In genomic region chr4:2767046-2767704, GRCh38 we compare ENCODE assay signal across 21 cellular contexts. TPM values are rescaled to one million over a fixed set of nuclear protein-coding genes. Genes with fewer than 3 reads are reported as not detected.
A peak's percentile ranks its signal among the peaks of the same experiment; 100 is the strongest.
DNase-seq lines count a peak whose midpoint lies in the region; ATAC-seq, FAIRE-seq and TF ChIP-seq lines count a peak whose summit lies in the region.
"Had no signal": no experiment of that assay in that cellular context is flagged by ENCODE, and none has a peak within 500 bp of the region (broad histone marks: within the 10 kb centered on the region; RNA-seq: fewer than 3 reads in every experiment).

No MANE protein-coding gene starts in this region.

- 75% methylated on average over 4 of the region's 5 CpGs for WGBS in GM12878 (ENCODE audit: insufficient coverage, insufficient replicate concordance, low lambda C conversion rate, missing lambda C conversion rate)
- whole genome bisulfite sequencing in transverse colon (ENCODE audit: low coverage in 1 of 2), 2 donors, result 90% methylated on average over 5 of the region's 5 CpGs; no CpG with 5 or more reads in 1 of the 2 donors

- H3K4me3 ChIP-seq in cardiac muscle cell (no peak overlapping the region), GM12878 (no peak overlapping the region), lower lobe of right lung (no peak overlapping the region), transverse colon (no peak overlapping the region)
- H3K4me3 ChIP-seq: SJCRH30 had no signal

- CTCF ChIA-PET in GM12878 (lab: Yijun Ruan, JAX), result interaction anchor here (1.1 kb wide), 1 partner anchor 86 kb away, joined by 4 read pairs; no protein-coding TSS in a partner anchor

- no peaks in the 10 kb centered on the region for H3K36me3 ChIP-seq in cardiac muscle cell
- H3K36me3 ChIP-seq in GM12878 (ENCODE audit: control insufficient read depth in 2 of 2, insufficient read depth in 2 of 2, low read length in 1 of 2), result no peaks in the 10 kb centered on the region
- no peaks in the 10 kb centered on the region for H3K36me3 ChIP-seq in lower lobe of right lung
- H3K36me3 ChIP-seq in transverse colon, result no peaks in the 10 kb centered on the region
- H3K36me3 ChIP-seq: SJCRH30 had no signal

- RAD21 ChIA-PET in GM12878 (lab: Charles Lee; ENCODE audit: unreplicated experiment), result interaction anchor here (1.9 kb wide), 1 partner anchor 19 kb away, joined by 7 read pairs; no protein-coding TSS in a partner anchor

- TF ChIP-seq CTCF in cardiac muscle cell (IDR thresholded peaks at IDR 0.05; ENCODE audit: low read depth, low read length) (no peak), GM12878 (IDR thresholded peaks at IDR 0.05 in 2 of 3, conservative IDR thresholded peaks at IDR 0.05 in 1 of 3; ENCODE audit: control insufficient read depth in 2 of 3, extremely low read depth in 1 of 3, insufficient read depth in 1 of 3, low read depth in 3 of 3, low read length in 3 of 3) (no peak), lower lobe of right lung (IDR thresholded peaks at IDR 0.05) (no peak), transverse colon (IDR thresholded peaks at IDR 0.05) (no peak)

- H3K4me1 ChIP-seq in cardiac muscle cell (ENCODE audit: low read depth) (peaks cover 20% of the 10 kb centered on the region), GM12878 (ENCODE audit: control insufficient read depth, insufficient read depth, low read length) (peaks cover 22% of the 10 kb centered on the region), lower lobe of right lung (peaks cover 22% of the 10 kb centered on the region), transverse colon (peaks cover 0 to 19% (median 6%) of the 10 kb centered on the region in 4 donors)
- H3K4me1 ChIP-seq: SJCRH30 had no signal

- no TSS peak for BruUV-seq in GM12878 (replicated peaks; lab: Mats Ljungman, UMichigan)

- H3K27ac ChIP-seq in cardiac muscle cell (peak overlapping the region; percentile 57), GM12878 (ENCODE audit: control insufficient read depth, insufficient read depth) (no peak overlapping the region), lower lobe of right lung (no peak overlapping the region), transverse colon (no peak overlapping the region)
- H3K27ac ChIP-seq: SJCRH30 had no signal

- DNase-seq in cardiac muscle cell (ENCODE audit: low read depth in 1 of 2, low spot score in 1 of 2), result no peak
- no peak for DNase-seq in left ventricle myocardium superior
- no peak for DNase-seq in GM12878 (ENCODE audit: low read depth, low spot score)
- DNase-seq in lower lobe of right lung, result peak; percentile 19
- DNase-seq in transverse colon, result peak; percentile 5
- DNase-seq in 8988T, result no peak
- DNase-seq in EL, result no peak
- DNase-seq: CD4-positive, CD25-positive, alpha-beta regulatory T cell; DMS 273 treated with DMSO at 0.1 percent for 48 hours; DMS79 treated with DMSO at 0.1 percent for 48 hours; GOT3; HCEC 1CT; Kasumi-1; NCI-H1694; NCI-H2081 treated with DMSO at 0.1 percent for 48 hours; NCI-H2171 treated with DMSO at 0.1 percent for 48 hours; NCI-H524 treated with DMSO at 0.1 percent for 48 hours; OCI-M1; SJCRH30 had no signal

- intact Hi-C loops in left ventricle myocardium superior (cut with micrococcal nuclease), result loop anchor here (10.0 kb wide), 1 partner anchor 48 kb away; no protein-coding TSS in a partner anchor
- intact Hi-C loops in GM12878 (cut with micrococcal nuclease; ENCODE audit: unreplicated experiment), result loop anchor here (10.0 kb wide), 1 partner anchor 278 kb away; no protein-coding TSS in a partner anchor
- intact Hi-C loops in lower lobe of right lung (cut with DNase I), result no loop called here
- intact Hi-C loops in transverse colon (cut with DNase I; ENCODE audit: low total_unique reads), result loop anchor here (10.0 kb wide), 2 partner anchors 108 to 278 kb away; no protein-coding TSS in a partner anchor

- H3K27me3 ChIP-seq in cardiac muscle cell (no peaks in the 10 kb centered on the region), GM12878 (replicated peaks in 1 of 2; ENCODE audit: control insufficient read depth in 2 of 2, insufficient read depth in 2 of 2, low read length in 1 of 2) (no peaks in the 10 kb centered on the region), lower lobe of right lung (ENCODE audit: low read depth) (no peaks in the 10 kb centered on the region), transverse colon (no peaks in the 10 kb centered on the region)
- H3K27me3 ChIP-seq: SJCRH30 had no signal

- FAIRE-seq in GM12878 (lab: Jason Lieb, UNC), result no peak
- FAIRE-seq: GM12891, RCC 7860 had no signal

- no peak for TF ChIP-seq POLR2A in GM12878 (IDR thresholded peaks at IDR 0.05; ENCODE audit: low read depth, low read length)
- TF ChIP-seq POLR2A in transverse colon (IDR thresholded peaks at IDR 0.05), result no peak

- SMC1A ChIA-PET in GM12878 (lab: Charles Lee; ENCODE audit: uncharacterized antibody, unreplicated experiment), result interaction anchor here (1.0 to 1.7 kb wide), 2 partner anchors 143 to 187 kb away, joined by 4 read pairs; no protein-coding TSS in a partner anchor

- no peak overlapping the region for H2AFZ ChIP-seq in GM12878 (ENCODE audit: control insufficient read depth, low read depth, low read length)

- no peak for TF ChIP-seq RAD21 in GM12878 (IDR thresholded peaks at IDR 0.05; ENCODE audit: insufficient read depth, low read depth, low read length)

- H3K9ac ChIP-seq in GM12878 (ENCODE audit: control insufficient read depth, insufficient read depth, low read length), result no peak overlapping the region

- no peak for ATAC-seq in left ventricle myocardium superior
- no peak for ATAC-seq in GM12878
- no peak for ATAC-seq in lower lobe of right lung

- no peaks in the 10 kb centered on the region for H4K20me1 ChIP-seq in GM12878 (ENCODE audit: control insufficient read depth, insufficient read depth)

- H3K9me3 ChIP-seq in cardiac muscle cell (ENCODE audit: low read depth) (no peaks in the 10 kb centered on the region), GM12878 (replicated peaks; ENCODE audit: control insufficient read depth, insufficient read depth, low read length) (no peaks in the 10 kb centered on the region), lower lobe of right lung (no peaks in the 10 kb centered on the region), transverse colon (no peaks in the 10 kb centered on the region)
- H3K9me3 ChIP-seq: SJCRH30 had no signal

- no peak for TF ChIP-seq EP300 in GM12878 (IDR thresholded peaks at IDR 0.05; ENCODE audit: borderline replicate concordance in 1 of 2, control insufficient read depth in 1 of 2, low read depth in 2 of 2, low read length in 2 of 2)
- TF ChIP-seq EP300 in transverse colon (IDR thresholded peaks at IDR 0.05; ENCODE audit: low read depth), result no peak

- no peaks in the 10 kb centered on the region for H3K79me2 ChIP-seq in GM12878 (ENCODE audit: control insufficient read depth, insufficient read depth, low read length)

- no peak overlapping the region for H3K4me2 ChIP-seq in GM12878 (ENCODE audit: control insufficient read depth, insufficient read depth)

- POLR2A ChIA-PET in GM12878 (lab: Charles Lee), result interaction anchor here (0.5 to 1.2 kb wide), 3 partner anchors 11 to 160 kb away, joined by 3 to 4 read pairs (median 3); partner anchors contain the start of gene TNIP2

- in situ Hi-C loops in GM12878 (cut with MboI) (loop anchor here (25.0 kb wide), 1 partner anchor 170 kb away; no protein-coding TSS in a partner anchor), transverse colon (cut with MboI; ENCODE audit: low pct_ligation_motif_present in 1 of 4, low pct_unique_long_range_greater_than_20kb in 1 of 4, low sequenced_read_pairs in 3 of 4) (loop anchor here (10.0 to 25.0 kb wide), 3 partner anchors 170 to 188 kb away; no protein-coding TSS in a partner anchor)

RNA-seq across cellular contexts. Expression of gene TNIP2, which starts 11.0 kb away (rescaled TPM):
- total RNA-seq in cardiac muscle cell (41.7 and 58.5 TPM in 2 replicates), left ventricle myocardium superior (24.0 TPM), GM12878 (2014; rRNA removed) (55.0 and 59.8 TPM in 2 replicates), GM12878 (2014; rRNA removed; fragmentation: Illumina TruSeq; extraction: Trizol) (29.1 and 29.8 TPM in 2 replicates), GM12878 (2021) (62.9 and 64.8 TPM in 2 replicates), lower lobe of right lung (36.7 TPM), transverse colon (100 to 1,000 TPM in 3 of 4 donors, 10 to 100 TPM in 1; 91.8 to 203 (median 129) TPM)
- polyA plus RNA-seq in cardiac muscle cell (32.7 and 48.3 TPM in 2 replicates), GM12878 (2011; rRNA removed) (27.9 and 42.0 TPM in 2 replicates), GM12878 (2014; fragmentation: Illumina TruSeq; extraction: Trizol) (7.1 and 21.4 TPM in 2 replicates), GM12878 (2014; fragmentation: Nextera tagmentation; extraction: Ambion mirVana) (1 to 10 TPM; 1.4 to 3.4 TPM), GM12878 (2014; rRNA removed) (64.9 and 68.5 TPM in 2 replicates), GM12878 (2016; fragmentation: Nextera tagmentation; extraction: Ambion mirVana) (10 to 100 TPM; 49.1 to 59.0 TPM)
- total RNA-seq in GM12878 (2013; cell fraction: nucleolus; rRNA removed), result 48.2 and 58.3 TPM in 2 replicates
- polyA plus RNA-seq in GM12878 (2011; ENCODE audit: low read depth), result 29.9 TPM
- 41.0 and 63.7 TPM in 2 replicates for polyA plus RNA-seq in GM12878 (2011; cell fraction: cytosol; rRNA removed)
- 126 and 142 TPM in 2 replicates for polyA plus RNA-seq in GM12878 (2011; cell fraction: nucleus; rRNA removed)
- 48.8 and 57.0 TPM in 2 replicates for polyA plus RNA-seq in GM12878 (2012)
- 19.1 and 31.1 TPM in 2 replicates for polyA minus RNA-seq in GM12878 (2011; rRNA and poly(A)+ RNA removed)
- polyA minus RNA-seq in GM12878 (2011; cell fraction: cytosol; rRNA and poly(A)+ RNA removed), result 13.6 and 13.8 TPM in 2 replicates
- polyA minus RNA-seq in GM12878 (2011; cell fraction: nucleus; rRNA and poly(A)+ RNA removed), result 17.2 and 30.8 TPM in 2 replicates

RNA-seq across cellular contexts. Expression of gene SH3BP2, which starts 25.7 kb away (rescaled TPM):
- 19.6 and 31.7 TPM in 2 replicates for total RNA-seq in cardiac muscle cell
- 8.5 and 16.9 TPM in 2 replicates for polyA plus RNA-seq in cardiac muscle cell
- 25.6 TPM for total RNA-seq in left ventricle myocardium superior
- total RNA-seq in GM12878 (2013; cell fraction: nucleolus; rRNA removed), result 275 and 349 TPM in 2 replicates
- total RNA-seq in GM12878 (2014; rRNA removed), result 35.5 and 40.9 TPM in 2 replicates
- 17.5 and 19.0 TPM in 2 replicates for total RNA-seq in GM12878 (2014; rRNA removed; fragmentation: Illumina TruSeq; extraction: Trizol)
- 51.1 and 61.8 TPM in 2 replicates for total RNA-seq in GM12878 (2021)
- polyA plus RNA-seq in GM12878 (2011; ENCODE audit: low read depth), result 9.0 TPM
- polyA plus RNA-seq in GM12878 (2011; rRNA removed), result 18.0 and 37.1 TPM in 2 replicates
- polyA plus RNA-seq in GM12878 (2011; cell fraction: cytosol; rRNA removed), result 35.7 and 42.6 TPM in 2 replicates
- 270 and 290 TPM in 2 replicates for polyA plus RNA-seq in GM12878 (2011; cell fraction: nucleus; rRNA removed)
- polyA plus RNA-seq in GM12878 (2012), result 30.0 and 35.3 TPM in 2 replicates
- 7.8 and 18.3 TPM in 2 replicates for polyA plus RNA-seq in GM12878 (2014; fragmentation: Illumina TruSeq; extraction: Trizol)
- 1 to 10 TPM; 1.1 TPM for polyA plus RNA-seq in GM12878 (2014; fragmentation: Nextera tagmentation; extraction: Ambion mirVana)
- 54.7 and 57.8 TPM in 2 replicates for polyA plus RNA-seq in GM12878 (2014; rRNA removed)
- polyA plus RNA-seq in GM12878 (2016; fragmentation: Nextera tagmentation; extraction: Ambion mirVana), result 10 to 100 TPM; 23.0 to 24.8 TPM
- 72.7 and 138 TPM in 2 replicates for polyA minus RNA-seq in GM12878 (2011; rRNA and poly(A)+ RNA removed)
- polyA minus RNA-seq in GM12878 (2011; cell fraction: cytosol; rRNA and poly(A)+ RNA removed), result 8.9 and 18.7 TPM in 2 replicates
- 47.3 and 86.5 TPM in 2 replicates for polyA minus RNA-seq in GM12878 (2011; cell fraction: nucleus; rRNA and poly(A)+ RNA removed)
- 102 TPM for total RNA-seq in lower lobe of right lung
- 100 to 1,000 TPM in 3 of 4 donors, 10 to 100 TPM in 1; 92.6 to 301 (median 117) TPM for total RNA-seq in transverse colon

Comparison
In these comparisons a context has a peak if more than half of its experiments do, and no peak if none do; other contexts are left out.
1. DNase-seq: peak in lower lobe of right lung (single experiment) and transverse colon (single experiment); none in cardiac muscle cell (0 of 2), left ventricle myocardium superior (single experiment), GM12878 (single experiment), 8988T (single experiment) and EL (single experiment).